ENCODE assay signal across 8 cellular contexts in the genomic region with DNA sequence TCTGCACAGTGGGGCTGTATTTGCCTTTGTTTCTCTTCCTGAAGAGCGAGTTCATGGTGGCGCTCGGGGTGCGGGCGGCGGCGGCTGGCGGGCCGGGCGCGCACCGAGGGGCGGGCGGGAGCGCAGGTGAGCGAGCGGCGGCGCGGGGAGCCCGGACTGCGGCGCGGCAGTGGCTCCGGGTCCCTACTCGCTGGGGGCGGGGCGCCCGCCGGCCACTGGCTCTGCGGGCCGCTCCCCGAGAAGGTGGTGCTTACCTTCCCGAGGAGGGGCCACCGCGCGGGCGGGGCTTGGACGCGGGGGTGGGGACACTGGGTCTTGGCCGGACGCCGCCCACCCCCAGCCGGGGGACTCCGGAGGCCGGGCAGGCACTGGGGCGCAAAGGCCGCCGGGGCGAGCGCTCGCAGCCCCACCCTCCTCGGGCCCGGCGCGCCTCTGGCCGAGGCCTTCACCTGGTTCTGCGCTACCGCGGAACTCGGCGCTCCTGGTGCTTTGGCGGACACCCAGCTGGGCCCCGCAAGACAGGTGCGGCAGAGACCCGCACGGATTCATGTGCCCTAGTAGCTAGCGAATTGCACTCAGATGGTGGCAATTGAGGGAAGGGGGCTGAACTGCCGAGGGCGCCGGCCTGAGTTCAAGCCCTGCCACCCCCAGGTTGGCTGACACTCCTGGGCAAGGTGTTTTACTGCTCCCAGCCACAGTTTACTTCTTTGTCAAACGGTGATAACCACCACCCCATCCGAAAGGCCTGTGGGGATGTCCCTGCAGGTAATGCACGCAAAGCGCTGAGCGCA. TPM values are rescaled to one million over a fixed set of nuclear protein-coding genes. Genes with fewer than 3 reads are reported as not detected.
DNase-seq lines count a peak whose midpoint lies in the region; ATAC-seq, FAIRE-seq and TF ChIP-seq lines count a peak whose summit lies in the region.

A gene with protein sequence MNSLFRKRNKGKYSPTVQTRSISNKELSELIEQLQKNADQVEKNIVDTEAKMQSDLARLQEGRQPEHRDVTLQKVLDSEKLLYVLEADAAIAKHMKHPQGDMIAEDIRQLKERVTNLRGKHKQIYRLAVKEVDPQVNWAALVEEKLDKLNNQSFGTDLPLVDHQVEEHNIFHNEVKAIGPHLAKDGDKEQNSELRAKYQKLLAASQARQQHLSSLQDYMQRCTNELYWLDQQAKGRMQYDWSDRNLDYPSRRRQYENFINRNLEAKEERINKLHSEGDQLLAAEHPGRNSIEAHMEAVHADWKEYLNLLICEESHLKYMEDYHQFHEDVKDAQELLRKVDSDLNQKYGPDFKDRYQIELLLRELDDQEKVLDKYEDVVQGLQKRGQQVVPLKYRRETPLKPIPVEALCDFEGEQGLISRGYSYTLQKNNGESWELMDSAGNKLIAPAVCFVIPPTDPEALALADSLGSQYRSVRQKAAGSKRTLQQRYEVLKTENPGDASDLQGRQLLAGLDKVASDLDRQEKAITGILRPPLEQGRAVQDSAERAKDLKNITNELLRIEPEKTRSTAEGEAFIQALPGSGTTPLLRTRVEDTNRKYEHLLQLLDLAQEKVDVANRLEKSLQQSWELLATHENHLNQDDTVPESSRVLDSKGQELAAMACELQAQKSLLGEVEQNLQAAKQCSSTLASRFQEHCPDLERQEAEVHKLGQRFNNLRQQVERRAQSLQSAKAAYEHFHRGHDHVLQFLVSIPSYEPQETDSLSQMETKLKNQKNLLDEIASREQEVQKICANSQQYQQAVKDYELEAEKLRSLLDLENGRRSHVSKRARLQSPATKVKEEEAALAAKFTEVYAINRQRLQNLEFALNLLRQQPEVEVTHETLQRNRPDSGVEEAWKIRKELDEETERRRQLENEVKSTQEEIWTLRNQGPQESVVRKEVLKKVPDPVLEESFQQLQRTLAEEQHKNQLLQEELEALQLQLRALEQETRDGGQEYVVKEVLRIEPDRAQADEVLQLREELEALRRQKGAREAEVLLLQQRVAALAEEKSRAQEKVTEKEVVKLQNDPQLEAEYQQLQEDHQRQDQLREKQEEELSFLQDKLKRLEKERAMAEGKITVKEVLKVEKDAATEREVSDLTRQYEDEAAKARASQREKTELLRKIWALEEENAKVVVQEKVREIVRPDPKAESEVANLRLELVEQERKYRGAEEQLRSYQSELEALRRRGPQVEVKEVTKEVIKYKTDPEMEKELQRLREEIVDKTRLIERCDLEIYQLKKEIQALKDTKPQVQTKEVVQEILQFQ (N-terminal part only) (minus strand): TSS at position 158 of the 791 bp plus-strand sequence. CDS start 103 bp downstream, at position 55.

- peaks cover 0 to 10% (median 0%) of the 10 kb centered on the region in 4 donors for H3K4me1 Mint-ChIP-seq in CD4-positive, CD25-positive, alpha-beta regulatory T cell
- H3K4me1 Mint-ChIP-seq in activated CD4-positive, alpha-beta memory T cell treated with anti-CD3 and anti-CD28 coated beads for 36 hours (ENCODE audit: low read depth) = peaks cover 4% of the 10 kb centered on the region
- peaks cover 7% of the 10 kb centered on the region for H3K4me1 Mint-ChIP-seq in glutamatergic neuron (ENCODE audit: low read depth, unreplicated experiment)

- ATAC-seq in CD4-positive, CD25-positive, alpha-beta regulatory T cell (ENCODE audit: low read depth in 2 of 2) = no peak
- ATAC-seq in HG03432 (IDR thresholded peaks at IDR 0.05; ENCODE audit: unreplicated experiment) = peak; percentile 45
- peak; percentile 87 to 93 (median 90) for ATAC-seq in pancreas
- ATAC-seq in HG03159 (IDR thresholded peaks at IDR 0.05; ENCODE audit: unreplicated experiment) = no peak
- no peak for ATAC-seq in GM18867 (IDR thresholded peaks at IDR 0.05; ENCODE audit: unreplicated experiment)
- no peak for ATAC-seq in HG02798 (IDR thresholded peaks at IDR 0.05; ENCODE audit: poor library complexity, unreplicated experiment)

- CTCF ChIA-PET in activated CD4-positive, alpha-beta memory T cell treated with anti-CD3 and anti-CD28 coated beads for 36 hours (lab: Charles Lee) = no interaction called here

- peak within 1 kb of the TSS in 3 of 4 donors; percentile 28 to 53 (median 32) for H3K4me3 Mint-ChIP-seq in CD4-positive, CD25-positive, alpha-beta regulatory T cell
- peak within 1 kb of the TSS; percentile 52 for H3K4me3 Mint-ChIP-seq in activated CD4-positive, alpha-beta memory T cell treated with anti-CD3 and anti-CD28 coated beads for 36 hours
- peak within 1 kb of the TSS; percentile 78 for H3K4me3 Mint-ChIP-seq in glutamatergic neuron (ENCODE audit: unreplicated experiment)

- peaks cover 33% of the 10 kb centered on the region for H3K27me3 Mint-ChIP-seq in CD4-positive, CD25-positive, alpha-beta regulatory T cell
- H3K27me3 Mint-ChIP-seq in activated CD4-positive, alpha-beta memory T cell treated with anti-CD3 and anti-CD28 coated beads for 36 hours = peaks cover 28% of the 10 kb centered on the region
- H3K27me3 Mint-ChIP-seq in glutamatergic neuron (ENCODE audit: unreplicated experiment) = peaks cover 11% of the 10 kb centered on the region

- H3K36me3 Mint-ChIP-seq in CD4-positive, CD25-positive, alpha-beta regulatory T cell = no peaks in the 10 kb centered on the region
- H3K36me3 Mint-ChIP-seq in activated CD4-positive, alpha-beta memory T cell treated with anti-CD3 and anti-CD28 coated beads for 36 hours = no peaks in the 10 kb centered on the region
- H3K36me3 Mint-ChIP-seq in glutamatergic neuron (ENCODE audit: unreplicated experiment) = no peaks in the 10 kb centered on the region

- peaks cover 3% of the 10 kb centered on the region for H3K27me3 ChIP-seq in CD4-positive, CD25-positive, alpha-beta regulatory T cell (ENCODE audit: control insufficient read depth, insufficient read depth, low read length)
- no peaks in the 10 kb centered on the region for H3K27me3 ChIP-seq in pancreas

- peaks cover 11% of the 10 kb centered on the region for H3K4me1 ChIP-seq in CD4-positive, CD25-positive, alpha-beta regulatory T cell (ENCODE audit: control insufficient read depth, insufficient read depth, low read length, poor library complexity, severe bottlenecking)
- H3K4me1 ChIP-seq in pancreas = peaks cover 0 to 6% (median 6%) of the 10 kb centered on the region in 3 donors

- FAIRE-seq in pancreas (lab: Jason Lieb, UNC) = no peak

- H3K9me3 ChIP-seq in CD4-positive, CD25-positive, alpha-beta regulatory T cell (ENCODE audit: control insufficient read depth in 2 of 2, low read length in 2 of 2) = no peaks in the 10 kb centered on the region
- H3K9me3 ChIP-seq in pancreas = no peaks in the 10 kb centered on the region

- H3K4me3 ChIP-seq in CD4-positive, CD25-positive, alpha-beta regulatory T cell (ENCODE audit: low read depth, low read length) = no peak within 1 kb of the TSS
- H3K4me3 ChIP-seq in pancreas = peak within 1 kb of the TSS; percentile 56 to 86 (median 64)

- 6% methylated on average over 50 to 76 of the region's 76 CpGs for WGBS in pancreas, 2 donors

- no peak for TF ChIP-seq CTCF in glutamatergic neuron (IDR thresholded peaks at IDR 0.05; ENCODE audit: partially characterized antibody, unreplicated experiment)
- no peak for TF ChIP-seq CTCF in pancreas (IDR thresholded peaks at IDR 0.05)

- intact Hi-C loops in activated CD4-positive, alpha-beta memory T cell treated with anti-CD3 and anti-CD28 coated beads for 36 hours (cut with micrococcal nuclease) = no loop called here
- intact Hi-C loops in pancreas (cut with DNase I) = no loop called here

- H3K27ac ChIP-seq in CD4-positive, CD25-positive, alpha-beta regulatory T cell (ENCODE audit: insufficient read depth, low read length, poor library complexity, severe bottlenecking) = no peak within 1 kb of the TSS
- peak within 1 kb of the TSS; percentile 72 to 89 (median 78) for H3K27ac ChIP-seq in pancreas

- H3K27ac Mint-ChIP-seq in CD4-positive, CD25-positive, alpha-beta regulatory T cell = no peak within 1 kb of the TSS
- H3K27ac Mint-ChIP-seq in activated CD4-positive, alpha-beta memory T cell treated with anti-CD3 and anti-CD28 coated beads for 36 hours = no peak within 1 kb of the TSS
- no peak within 1 kb of the TSS for H3K27ac Mint-ChIP-seq in glutamatergic neuron (ENCODE audit: unreplicated experiment)

- no peak for DNase-seq in CD4-positive, CD25-positive, alpha-beta regulatory T cell
- peak; percentile 43 for DNase-seq in activated CD4-positive, alpha-beta memory T cell treated with anti-CD3 and anti-CD28 coated beads for 36 hours
- peak; percentile 41 for DNase-seq in glutamatergic neuron
- DNase-seq in pancreas = peak; percentile 95 to 98 (median 98)

- H3K36me3 ChIP-seq in CD4-positive, CD25-positive, alpha-beta regulatory T cell (ENCODE audit: control insufficient read depth, insufficient read depth, low read length) = no peaks in the 10 kb centered on the region
- no peaks in the 10 kb centered on the region for H3K36me3 ChIP-seq in pancreas

- H3K9me3 Mint-ChIP-seq in CD4-positive, CD25-positive, alpha-beta regulatory T cell = peaks cover 0 to 2% (median 0%) of the 10 kb centered on the region in 7 donors
- H3K9me3 Mint-ChIP-seq in activated CD4-positive, alpha-beta memory T cell treated with anti-CD3 and anti-CD28 coated beads for 36 hours = no peaks in the 10 kb centered on the region
- H3K9me3 Mint-ChIP-seq in glutamatergic neuron (ENCODE audit: unreplicated experiment) = peaks cover 2% of the 10 kb centered on the region

- POLR2A ChIA-PET in activated CD4-positive, alpha-beta memory T cell treated with anti-CD3 and anti-CD28 coated beads for 36 hours (lab: Charles Lee) = no interaction called here

RNA-seq across cellular contexts. Expression of the gene that starts here (rescaled TPM):
- not detected for total RNA-seq in CD4-positive, CD25-positive, alpha-beta regulatory T cell
- under 1 TPM in 3 of 4 donors, not detected in 1; 0.11 to 0.19 (median 0.14) TPM for polyA plus RNA-seq in CD4-positive, CD25-positive, alpha-beta regulatory T cell
- under 1 TPM in 1 of 2 experiments, not detected in 1; 0.05 TPM for total RNA-seq in activated CD4-positive, alpha-beta memory T cell treated with anti-CD3 and anti-CD28 coated beads for 36 hours
- total RNA-seq in glutamatergic neuron (ENCODE audit: unreplicated experiment) (4.7 TPM), pancreas (10 to 100 TPM; 10.4 to 19.8 (median 12.9) TPM)
- 10 to 100 TPM; 15.7 to 27.2 TPM for polyA plus RNA-seq in pancreas

Comparison
In these comparisons a context has a peak if more than half of its experiments do, and no peak if none do; other contexts are left out.
1. RNA of the gene that starts here (polyA plus RNA-seq): 15.7 to 27.2 TPM in pancreas; 0.11 to 0.19 TPM in CD4-positive, CD25-positive, alpha-beta regulatory T cell; every median in the first group is over 10 times any median in the second.
2. Peak in DNase-seq in activated CD4-positive, alpha-beta memory T cell treated with anti-CD3 and anti-CD28 coated beads for 36 hours; RNA of the gene not detected or under 1 TPM.
3. ATAC-seq: peak in HG03432 (single experiment) and pancreas (4 of 4); none in CD4-positive, CD25-positive, alpha-beta regulatory T cell (0 of 2), HG03159 (single experiment), GM18867 (single experiment) and HG02798 (single experiment).
4. DNase-seq: peak in glutamatergic neuron (single experiment) and pancreas (6 of 6); none in CD4-positive, CD25-positive, alpha-beta regulatory T cell (0 of 3).
5. Peak in every context shown above with its lines, with median percentiles within 50 percentile points of each other: H3K4me3 Mint-ChIP-seq.